33 cellular contexts compared by ENCODE assay signal in the genomic region with DNA sequence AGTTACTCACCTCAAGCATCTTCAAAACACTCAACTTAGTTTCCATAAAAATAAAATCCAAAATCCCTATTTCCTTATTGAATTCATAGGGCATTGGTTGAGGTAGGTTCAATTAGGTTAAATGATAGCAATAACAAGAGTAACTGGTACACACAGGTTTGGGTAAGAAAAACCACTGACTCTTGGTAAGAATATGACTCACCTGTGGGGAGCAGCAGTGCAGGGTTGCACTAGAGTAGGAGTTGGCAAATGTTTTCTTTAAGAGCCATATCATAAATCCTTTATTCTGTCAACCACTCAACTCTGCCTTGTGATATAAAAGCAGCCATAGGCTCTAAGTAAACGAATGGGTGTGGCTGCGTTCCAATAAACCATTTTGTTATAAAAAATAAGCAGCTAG.
"Had no signal": no experiment of that assay in that cellular context is flagged by ENCODE, and none has a peak within 500 bp of the region (broad histone marks: within the 10 kb centered on the region; RNA-seq: fewer than 3 reads in every experiment).

No MANE protein-coding gene starts in this region.

- H3K4me3 ChIP-seq: gastroesophageal sphincter, pancreas, prostate gland, sigmoid colon, stomach, thyroid gland, upper lobe of left lung, vagina had no signal

- H3K4me1 Mint-ChIP-seq: activated B cell treated with CpG ODN at 0.5 μM for 24 hours; activated naive CD4-positive, alpha-beta T cell treated with anti-CD3 and anti-CD28 coated beads, Interleukin-2, amount 50 U/mL, for 24 hours; activated naive CD8-positive, alpha-beta T cell treated with anti-CD3 and anti-CD28 coated beads, Interleukin-2, amount 50 U/mL, for 24 hours; central memory CD8-positive, alpha-beta T cell; mesothelial cell of epicardium; naive thymus-derived CD4-positive, alpha-beta T cell; stimulated activated memory B cell treated with anti-CD40 and anti-IgM and Interleukin-4, amounts not matched to agents 10 μg/mL and 1 μg/mL and 100 μg/mL, for 72 hours had no signal

- DNase-seq: activated B cell treated with CpG ODN at 0.5 μM for 24 hours; activated CD4-positive, alpha-beta T cell treated with anti-CD3 and anti-CD28 coated beads for 4 hours; activated CD4-positive, alpha-beta T cell treated with anti-CD3 and anti-CD28 coated beads, Interleukin-2, amount 50 U/mL, for 4 hours; activated CD8-positive, alpha-beta memory T cell treated with anti-CD3 and anti-CD28 coated beads for 24 hours; activated gamma-delta T cell treated with Interleukin-2 at 50 U/mL for 16 hours; activated naive CD8-positive, alpha-beta T cell treated with anti-CD3 and anti-CD28 coated beads, Interleukin-2, amount 50 U/mL, for 24 hours; amygdala; dermis blood vessel endothelial cell; effector CD4-positive, alpha-beta T cell; head of caudate nucleus; hippocampal formation; left cardiac atrium; naive thymus-derived CD4-positive, alpha-beta T cell; nucleus accumbens; pancreas; retina; sigmoid colon; small intestine; stimulated activated CD4-positive, alpha-beta T cell treated with anti-CD3 and anti-CD28 coated beads, Interleukin-4, amount 100 ng/mL, for 24 hours; stomach; T-helper 1 cell; thyroid gland; upper lobe of left lung had no signal

- H3K9me3 ChIP-seq: gastroesophageal sphincter, pancreas, prostate gland, sigmoid colon, stomach, thyroid gland, upper lobe of left lung, vagina had no signal

- H3K9me3 Mint-ChIP-seq: activated B cell treated with CpG ODN at 0.5 μM for 24 hours had no signal

- FAIRE-seq: colon, keratinocyte, pancreas, small intestine had no signal

- H3K4me1 ChIP-seq: gastroesophageal sphincter, pancreas, prostate gland, sigmoid colon, stomach, thyroid gland, upper lobe of left lung, vagina had no signal

- H3K27me3 Mint-ChIP-seq: activated B cell treated with CpG ODN at 0.5 μM for 24 hours; activated naive CD4-positive, alpha-beta T cell treated with anti-CD3 and anti-CD28 coated beads, Interleukin-2, amount 50 U/mL, for 24 hours; activated naive CD8-positive, alpha-beta T cell treated with anti-CD3 and anti-CD28 coated beads, Interleukin-2, amount 50 U/mL, for 24 hours; central memory CD8-positive, alpha-beta T cell; naive thymus-derived CD4-positive, alpha-beta T cell; stimulated activated memory B cell treated with anti-CD40 and anti-IgM and Interleukin-4, amounts not matched to agents 10 μg/mL and 1 μg/mL and 100 μg/mL, for 72 hours had no signal

- H3K4me3 Mint-ChIP-seq: activated B cell treated with CpG ODN at 0.5 μM for 24 hours; activated naive CD4-positive, alpha-beta T cell treated with anti-CD3 and anti-CD28 coated beads, Interleukin-2, amount 50 U/mL, for 24 hours; activated naive CD8-positive, alpha-beta T cell treated with anti-CD3 and anti-CD28 coated beads, Interleukin-2, amount 50 U/mL, for 24 hours; central memory CD8-positive, alpha-beta T cell; mesothelial cell of epicardium; naive thymus-derived CD4-positive, alpha-beta T cell; stimulated activated memory B cell treated with anti-CD40 and anti-IgM and Interleukin-4, amounts not matched to agents 10 μg/mL and 1 μg/mL and 100 μg/mL, for 72 hours; T-helper 2 cell treated with Interferon-gamma antibody and Interleukin-4, amounts not matched to agents 5 μg/mL and 100 μg/mL, for 36 hours had no signal

- H3K27ac ChIP-seq: gastroesophageal sphincter, pancreas, prostate gland, sigmoid colon, stomach, thyroid gland, upper lobe of left lung, vagina had no signal

- H3K27ac Mint-ChIP-seq: activated B cell treated with CpG ODN at 0.5 μM for 24 hours; activated naive CD4-positive, alpha-beta T cell treated with anti-CD3 and anti-CD28 coated beads, Interleukin-2, amount 50 U/mL, for 24 hours; activated naive CD8-positive, alpha-beta T cell treated with anti-CD3 and anti-CD28 coated beads, Interleukin-2, amount 50 U/mL, for 24 hours; mesothelial cell of epicardium; naive thymus-derived CD4-positive, alpha-beta T cell; stimulated activated memory B cell treated with anti-CD40 and anti-IgM and Interleukin-4, amounts not matched to agents 10 μg/mL and 1 μg/mL and 100 μg/mL, for 72 hours; T-helper 2 cell treated with Interferon-gamma antibody and Interleukin-4, amounts not matched to agents 5 μg/mL and 100 μg/mL, for 36 hours had no signal

- H3K27me3 ChIP-seq: gastroesophageal sphincter, pancreas, sigmoid colon, stomach, thyroid gland, upper lobe of left lung, vagina had no signal

- H3K36me3 ChIP-seq: gastroesophageal sphincter, pancreas, prostate gland, sigmoid colon, stomach, thyroid gland, upper lobe of left lung, vagina had no signal

- H3K36me3 Mint-ChIP-seq: activated naive CD4-positive, alpha-beta T cell treated with anti-CD3 and anti-CD28 coated beads, Interleukin-2, amount 50 U/mL, for 24 hours; mesothelial cell of epicardium; naive thymus-derived CD4-positive, alpha-beta T cell; stimulated activated memory B cell treated with anti-CD40 and anti-IgM and Interleukin-4, amounts not matched to agents 10 μg/mL and 1 μg/mL and 100 μg/mL, for 72 hours had no signal

- ATAC-seq: activated naive CD8-positive, alpha-beta T cell treated with anti-CD3 and anti-CD28 coated beads, Interleukin-2, amount 50 U/mL, for 24 hours; gastroesophageal sphincter; left cardiac atrium; naive thymus-derived CD4-positive, alpha-beta T cell; pancreas; stimulated activated memory B cell treated with anti-CD40 and anti-IgM and Interleukin-4, amounts not matched to agents 10 μg/mL and 1 μg/mL and 100 μg/mL, for 72 hours had no signal
